8 cellular contexts compared by ENCODE assay signal in genomic region chr17:31582151-31582907, GRCh38.
A peak's percentile ranks its signal among the peaks of the same experiment; 100 is the strongest.
DNase-seq lines count a peak whose midpoint lies in the region; ATAC-seq and TF ChIP-seq lines count a peak whose summit lies in the region.

No MANE protein-coding gene starts in this region.

- H2AFZ ChIP-seq in Karpas-422 (ENCODE audit: low read length), result no peak overlapping the region

- H3K9me2 ChIP-seq in Karpas-422 (replicated peaks; ENCODE audit: insufficient read depth, low read length), result no peaks in the 10 kb centered on the region

- no peaks in the 10 kb centered on the region for H4K20me1 ChIP-seq in Karpas-422 (ENCODE audit: insufficient read depth, low read depth, low read length)

- DNase-seq in AG10803 (ENCODE audit: low read depth) (peak; percentile 64), coronary artery (ENCODE audit: low spot score) (peak; percentile 47), natural killer cell (no peak), NCI-H2107 (lab: John Stamatoyannopoulos, UW) (no peak), H7 (no peak), Karpas-422 (no peak)

- H3K36me3 ChIP-seq in H7 (replicated peaks; ENCODE audit: control insufficient read depth, insufficient read depth, low read length), result no peaks in the 10 kb centered on the region
- H3K36me3 ChIP-seq in Karpas-422 (ENCODE audit: insufficient read depth, low read length), result no peaks in the 10 kb centered on the region

- no peak for TF ChIP-seq CTCF in AG10803 (conservative IDR thresholded peaks at IDR 0.05; ENCODE audit: low read length)
- no peak for TF ChIP-seq CTCF in coronary artery (IDR thresholded peaks at IDR 0.05)
- no peak for TF ChIP-seq CTCF in natural killer cell (IDR thresholded peaks at IDR 0.05)

- peaks cover 3% of the 10 kb centered on the region for H3K36me3 Mint-ChIP-seq in IgD-negative memory B cell
- H3K36me3 Mint-ChIP-seq in natural killer cell, result no peaks in the 10 kb centered on the region

- H3K4me2 ChIP-seq in Karpas-422 (ENCODE audit: low read depth, low read length, poor library complexity, severe bottlenecking), result no peak overlapping the region

- no peak overlapping the region for H3K9ac ChIP-seq in Karpas-422 (ENCODE audit: low read length)

- peaks cover 9 to 22% (median 17%) of the 10 kb centered on the region in 3 donors for H3K4me1 Mint-ChIP-seq in IgD-negative memory B cell
- H3K4me1 Mint-ChIP-seq in natural killer cell, result peaks cover 9 to 21% of the 10 kb centered on the region in 2 donors

- no peaks in the 10 kb centered on the region for H3K9me3 ChIP-seq in Karpas-422 (ENCODE audit: low read length)

- no peaks in the 10 kb centered on the region for H3K4me1 ChIP-seq in Karpas-422 (ENCODE audit: low read length)

- H3K27ac ChIP-seq in coronary artery (peak overlapping the region; percentile 78 to 92), Karpas-422 (ENCODE audit: low read length) (no peak overlapping the region)

- H3K4me3 Mint-ChIP-seq in IgD-negative memory B cell (peak overlapping the region in 3 of 4 donors; percentile 35 to 82 (median 47)), natural killer cell (no peak overlapping the region)

- peak; percentile 67 to 79 (median 70) for ATAC-seq in natural killer cell
- ATAC-seq in GM18861 (IDR thresholded peaks at IDR 0.05; ENCODE audit: unreplicated experiment), result no peak

- H3K9me3 Mint-ChIP-seq in IgD-negative memory B cell (no peaks in the 10 kb centered on the region), natural killer cell (no peaks in the 10 kb centered on the region)

- H3K27me3 Mint-ChIP-seq in IgD-negative memory B cell (no peaks in the 10 kb centered on the region), natural killer cell (ENCODE audit: low read depth in 2 of 2) (no peaks in the 10 kb centered on the region)

- intact Hi-C loops in natural killer cell (cut with micrococcal nuclease), result no loop called here

- H3K27ac Mint-ChIP-seq in IgD-negative memory B cell, result peak overlapping the region in 2 of 3 donors; percentile 9 to 59
- peak overlapping the region; percentile 50 to 72 for H3K27ac Mint-ChIP-seq in natural killer cell

- H3K27me3 ChIP-seq in H7 (ENCODE audit: control insufficient read depth, insufficient read depth, low read length) (no peaks in the 10 kb centered on the region), Karpas-422 (ENCODE audit: low read length) (no peaks in the 10 kb centered on the region)

- H3K4me3 ChIP-seq in AG10803 (ENCODE audit: low read length), result no peak overlapping the region
- H3K4me3 ChIP-seq in coronary artery, result peak overlapping the region; percentile 60
- H3K4me3 ChIP-seq in H7 (ENCODE audit: insufficient read depth, low read depth, low read length), result no peak overlapping the region
- no peak overlapping the region for H3K4me3 ChIP-seq in Karpas-422 (ENCODE audit: low read length)

- no peaks in the 10 kb centered on the region for H3K79me2 ChIP-seq in Karpas-422 (ENCODE audit: low read length)

Comparison
In these comparisons a context has a peak if more than half of its experiments do, and no peak if none do; other contexts are left out.
1. DNase-seq: peak in AG10803 (single experiment) and coronary artery (single experiment); none in natural killer cell (single experiment), NCI-H2107 (single experiment), H7 (single experiment) and Karpas-422 (single experiment).